In the genomic region with DNA sequence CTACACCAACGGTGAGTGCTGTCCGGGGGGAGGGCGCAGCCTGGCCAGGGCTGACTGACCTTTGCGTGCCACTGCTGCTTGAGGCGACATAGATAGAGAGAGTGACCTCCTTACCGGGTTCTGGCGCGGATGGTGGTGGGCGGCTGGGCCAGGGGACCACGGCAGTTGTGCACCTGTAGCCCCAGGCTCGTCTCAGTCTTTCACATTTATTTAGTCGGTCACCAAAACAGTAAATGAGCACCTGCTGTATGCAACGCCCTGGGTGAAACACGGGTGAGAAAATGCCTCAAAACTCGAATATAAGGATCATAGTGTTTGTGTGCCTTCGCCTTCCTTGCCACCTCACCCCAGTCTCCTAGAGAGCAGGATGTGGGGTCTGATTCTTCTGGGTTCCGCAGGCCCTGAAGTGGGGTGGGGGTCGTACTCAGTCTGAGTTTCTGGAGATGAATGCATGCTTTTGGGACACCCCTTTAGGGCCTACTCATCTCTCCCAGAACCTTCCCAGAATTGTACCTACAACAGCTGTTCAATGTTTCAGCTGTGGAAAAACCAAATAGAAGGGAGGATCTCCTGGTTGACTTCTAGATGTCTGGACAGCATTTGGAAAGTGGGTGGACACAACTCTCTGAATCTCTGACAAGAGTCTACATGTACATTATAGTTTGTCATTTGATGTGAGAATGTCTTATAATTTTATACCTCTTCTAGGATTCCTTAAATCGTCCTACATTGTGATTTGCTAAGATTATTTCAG, we compare ENCODE assay signal across 8 cellular contexts.
A peak's percentile ranks its signal among the peaks of the same experiment; 100 is the strongest.
DNase-seq lines count a peak whose midpoint lies in the region; ATAC-seq and TF ChIP-seq lines count a peak whose summit lies in the region.

No MANE protein-coding gene starts in this region.

- H3K4me2 ChIP-seq in KMS-11: peak overlapping the region; percentile 43

- H3K27me3 ChIP-seq in KMS-11 (ENCODE audit: insufficient read depth, low read depth) (no peaks in the 10 kb centered on the region), iPS-20b (ENCODE audit: insufficient read depth, low read length) (no peaks in the 10 kb centered on the region)

- H3K9me3 ChIP-seq in iPS-20b (ENCODE audit: insufficient read depth, low read depth, low read length): no peaks in the 10 kb centered on the region

- H3K36me3 ChIP-seq in KMS-11 (ENCODE audit: insufficient read depth) (no peaks in the 10 kb centered on the region), iPS-20b (ENCODE audit: insufficient read depth, low read depth, low read length) (no peaks in the 10 kb centered on the region)

- H2AFZ ChIP-seq in KMS-11 (ENCODE audit: low read depth): peak overlapping the region; percentile 76; the same call in 1 of the 2 replicates

- H3K4me1 ChIP-seq in KMS-11 (ENCODE audit: low read depth, poor library complexity, severe bottlenecking) (peaks cover 41% of the 10 kb centered on the region), iPS-20b (ENCODE audit: insufficient read depth, low read length) (peaks cover 4% of the 10 kb centered on the region; the same call in 1 of the 2 replicates)

- H3K27ac ChIP-seq in KMS-11: peak overlapping the region; percentile 98
- H3K27ac ChIP-seq in iPS-20b (ENCODE audit: low read length): peak overlapping the region; percentile 13

- TF ChIP-seq CTCF in KMS-11 (conservative IDR thresholded peaks at IDR 0.05; ENCODE audit: low read depth, low read length) (no peak), astrocyte of the cerebellum (IDR thresholded peaks at IDR 0.05; ENCODE audit: low read depth, low read length, missing control alignments) (no peak)

- H3K4me3 ChIP-seq in KMS-11 (IDR thresholded peaks at IDR 0.05; ENCODE audit: insufficient read depth, low read depth, low read length) (no peak overlapping the region), astrocyte of the cerebellum (ENCODE audit: low read depth, low read length) (peak overlapping the region; percentile 99), iPS-20b (ENCODE audit: low read length) (peak overlapping the region; percentile 87)

- H3K9ac ChIP-seq in KMS-11 (peak overlapping the region; percentile 97), iPS-20b (ENCODE audit: low read depth, low read length) (peak overlapping the region; percentile 90)

- peaks cover 57% of the 10 kb centered on the region for H3K79me2 ChIP-seq in KMS-11 (ENCODE audit: insufficient read depth, low read depth)

- ATAC-seq in HG03469 (IDR thresholded peaks at IDR 0.05; ENCODE audit: unreplicated experiment): no peak

- in situ Hi-C loops in astrocyte of the cerebellum (cut with HindIII; ENCODE audit: low sequenced_read_pairs): no loop called here

- peak; percentile 8 for DNase-seq in stimulated activated CD4-positive, alpha-beta T cell treated with anti-CD3 and anti-CD28 coated beads, Interleukin-4, amount 100 ng/mL, for 24 hours
- DNase-seq in stimulated activated CD4-positive, alpha-beta T cell treated with anti-CD3 and anti-CD28 coated beads, Interleukin-2, amount 100 ng/mL, for 48 hours: no peak
- DNase-seq in astrocyte of the cerebellum (ENCODE audit: low read depth) (no peak), NCI-H524 (lab: John Stamatoyannopoulos, UW) (no peak)
- peak; percentile 34 for DNase-seq in stimulated activated CD8-positive, alpha-beta memory T cell treated with anti-CD3 and anti-CD28 coated beads, Interleukin-4, amount 100 ng/mL, for 48 hours

- H4K20me1 ChIP-seq in KMS-11 (ENCODE audit: insufficient read depth): no peaks in the 10 kb centered on the region

Comparison
In these comparisons a context has a peak if more than half of its experiments do, and no peak if none do; other contexts are left out.
1. DNase-seq: peak in stimulated activated CD4-positive, alpha-beta T cell treated with anti-CD3 and anti-CD28 coated beads, Interleukin-4, amount 100 ng/mL, for 24 hours (single experiment) and stimulated activated CD8-positive, alpha-beta memory T cell treated with anti-CD3 and anti-CD28 coated beads, Interleukin-4, amount 100 ng/mL, for 48 hours (single experiment); none in stimulated activated CD4-positive, alpha-beta T cell treated with anti-CD3 and anti-CD28 coated beads, Interleukin-2, amount 100 ng/mL, for 48 hours (0 of 2), astrocyte of the cerebellum (single experiment) and NCI-H524 (0 of 2).